32 cellular contexts compared by ENCODE assay signal in the genomic region with DNA sequence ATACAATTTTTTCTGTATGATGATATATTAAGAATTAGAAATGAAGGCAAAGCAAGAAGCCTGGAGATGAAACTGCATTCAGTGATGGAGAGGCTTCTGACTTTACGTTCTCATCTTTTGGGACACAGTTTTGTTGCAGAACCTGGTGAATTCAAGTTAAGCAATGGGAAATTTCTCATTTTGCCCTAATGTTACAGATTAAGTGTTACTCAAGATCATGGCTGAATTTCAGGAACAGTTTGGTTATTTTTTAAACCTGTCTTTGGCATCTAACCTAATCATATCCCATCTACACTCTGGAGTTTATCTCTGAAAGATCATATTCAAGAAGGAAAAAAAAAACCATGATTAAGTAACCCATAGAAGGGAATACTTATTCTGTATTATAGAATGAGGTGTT.
"Had no signal": no experiment of that assay in that cellular context is flagged by ENCODE, and none has a peak within 500 bp of the region (broad histone marks: within the 10 kb centered on the region; RNA-seq: fewer than 3 reads in every experiment).

No MANE protein-coding gene starts in this region.

- H3K36me3 ChIP-seq: ovary, uterus had no signal

- H3K4me3 Mint-ChIP-seq: naive thymus-derived CD8-positive, alpha-beta T cell; natural killer cell treated with Interleukin-12 subunit alpha and Interleukin-12 subunit beta and Interleukin-15 and Interleukin-18, amount 100 ng/mL, for 72 hours; nephron progenitor cell; neural crest cell; stimulated activated memory B cell treated with anti-CD40 and anti-IgM and Interleukin-4, amounts not matched to agents 10 μg/mL and 1 μg/mL and 100 μg/mL, for 72 hours; stimulated activated naive CD8-positive, alpha-beta T cell treated with anti-CD3 and anti-CD28 coated beads, Interleukin-15, amount 100 ng/mL, for 72 hours; type B pancreatic cell had no signal

- H3K9ac ChIP-seq: parathyroid adenoma had no signal

- H3K27ac Mint-ChIP-seq: natural killer cell treated with Interleukin-12 subunit alpha and Interleukin-12 subunit beta and Interleukin-15 and Interleukin-18, amount 100 ng/mL, for 72 hours; nephron progenitor cell; progenitor cell of endocrine pancreas; stimulated activated memory B cell treated with anti-CD40 and anti-IgM and Interleukin-4, amounts not matched to agents 10 μg/mL and 1 μg/mL and 100 μg/mL, for 72 hours; stimulated activated naive CD8-positive, alpha-beta T cell treated with anti-CD3 and anti-CD28 coated beads, Interleukin-15, amount 100 ng/mL, for 72 hours; type B pancreatic cell had no signal

- ATAC-seq: naive thymus-derived CD8-positive, alpha-beta T cell; natural killer cell treated with Interleukin-12 subunit alpha and Interleukin-12 subunit beta and Interleukin-15 and Interleukin-18, amount 100 ng/mL, for 72 hours; psoas muscle; right cardiac atrium; sciatic nerve; stimulated activated memory B cell treated with anti-CD40 and anti-IgM and Interleukin-4, amounts not matched to agents 10 μg/mL and 1 μg/mL and 100 μg/mL, for 72 hours; stimulated activated naive CD8-positive, alpha-beta T cell treated with anti-CD3 and anti-CD28 coated beads, Interleukin-15, amount 100 ng/mL, for 72 hours; stimulated activated naive CD8-positive, alpha-beta T cell treated with anti-CD3 and anti-CD28 coated beads, Interleukin-15, Interleukin-2, amounts not matched to agents 100 U/mL and 50 U/mL, for 24 hours; upper lobe of right lung had no signal

- H3K27me3 Mint-ChIP-seq: naive thymus-derived CD8-positive, alpha-beta T cell; natural killer cell treated with Interleukin-12 subunit alpha and Interleukin-12 subunit beta and Interleukin-15 and Interleukin-18, amount 100 ng/mL, for 72 hours; progenitor cell of endocrine pancreas; stimulated activated memory B cell treated with anti-CD40 and anti-IgM and Interleukin-4, amounts not matched to agents 10 μg/mL and 1 μg/mL and 100 μg/mL, for 72 hours; stimulated activated naive CD8-positive, alpha-beta T cell treated with anti-CD3 and anti-CD28 coated beads, Interleukin-15, amount 100 ng/mL, for 72 hours; type B pancreatic cell had no signal

- DNase-seq: naive thymus-derived CD8-positive, alpha-beta T cell; nephron progenitor cell; occipital lobe; ovary; posterior cingulate gyrus; psoas muscle; right cardiac atrium; spleen; stimulated activated CD4-positive, alpha-beta T cell treated with anti-CD3 and anti-CD28 coated beads, Interleukin-12 subunit alpha, Interleukin-12 subunit beta, amount 100 ng/mL, for 4 hours; stimulated activated CD4-positive, alpha-beta T cell treated with anti-CD3 and anti-CD28 coated beads, Interleukin-1b, Interleukin-23, amount 100 ng/mL, for 48 hours; stimulated activated CD4-positive, alpha-beta T cell treated with anti-CD3 and anti-CD28 coated beads, Interleukin-4, amount 100 ng/mL, for 1 hour; stimulated activated CD4-positive, alpha-beta T cell treated with anti-CD3 and anti-CD28 coated beads, Interleukin-4, amount 100 ng/mL, for 4 hours; stimulated activated CD8-positive, alpha-beta memory T cell treated with anti-CD3 and anti-CD28 coated beads, Interleukin-4, amount 100 ng/mL, for 48 hours; stimulated activated naive CD4-positive, alpha-beta T cell; stimulated activated naive CD8-positive, alpha-beta T cell treated with anti-CD3 and anti-CD28 coated beads, Interleukin-15, amount 100 ng/mL, for 72 hours; stimulated activated naive CD8-positive, alpha-beta T cell treated with anti-CD3 and anti-CD28 coated beads, Interleukin-15, Interleukin-2, amounts not matched to agents 100 U/mL and 50 U/mL, for 24 hours; substantia nigra; testis; tibial artery; transverse colon; upper lobe of right lung; uterus had no signal

- H3K4me1 ChIP-seq: uterus had no signal

- H3K4me3 ChIP-seq: ovary, psoas muscle, skin epidermis, smooth muscle cell, spleen, suprapubic skin, testis, tibial artery, transverse colon, upper lobe of right lung, uterus had no signal

- H3K27me3 ChIP-seq: ovary, spleen, suprapubic skin, testis, tibial artery, transverse colon, upper lobe of right lung, uterus had no signal

- H3K9me3 ChIP-seq: ovary, psoas muscle, suprapubic skin, testis, tibial artery, transverse colon, upper lobe of right lung, uterus had no signal

- H3K9me3 Mint-ChIP-seq: natural killer cell treated with Interleukin-12 subunit alpha and Interleukin-12 subunit beta and Interleukin-15 and Interleukin-18, amount 100 ng/mL, for 72 hours; nephron progenitor cell; neural crest cell; stimulated activated memory B cell treated with anti-CD40 and anti-IgM and Interleukin-4, amounts not matched to agents 10 μg/mL and 1 μg/mL and 100 μg/mL, for 72 hours; stimulated activated naive CD8-positive, alpha-beta T cell treated with anti-CD3 and anti-CD28 coated beads, Interleukin-15, amount 100 ng/mL, for 72 hours; type B pancreatic cell had no signal

- H3K27ac ChIP-seq: ovary, parathyroid adenoma, psoas muscle, skin epidermis, spleen, suprapubic skin, testis, tibial artery, transverse colon, upper lobe of right lung, uterus had no signal
